22 cellular contexts compared by ENCODE assay signal in the genomic region with DNA sequence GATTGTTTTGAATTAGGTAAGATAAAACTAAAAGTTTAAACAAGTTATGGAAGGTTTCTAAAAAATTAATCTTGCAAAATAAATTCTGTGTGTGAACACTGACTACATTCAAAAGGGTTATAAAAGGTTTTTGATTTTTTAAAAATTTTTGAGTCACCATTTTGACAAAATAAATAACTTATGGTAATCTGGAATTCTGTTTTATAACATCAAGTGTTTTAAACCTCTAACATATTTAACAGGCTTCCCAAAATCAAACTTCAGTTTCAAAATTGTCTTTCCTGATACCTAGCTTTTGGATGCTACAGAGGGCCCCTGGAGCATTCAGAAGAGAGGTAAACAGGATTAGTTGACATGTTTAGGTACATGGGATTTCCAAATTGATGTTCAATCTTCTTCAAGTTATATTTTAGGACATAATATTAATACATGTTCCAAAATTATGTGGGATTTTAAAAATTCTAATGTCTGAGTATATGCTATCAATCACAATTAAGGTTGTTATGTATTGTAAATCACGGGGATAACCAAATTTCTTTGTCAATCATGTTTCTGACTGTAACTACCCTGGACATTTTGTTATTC. TPM values are rescaled to one million over a fixed set of nuclear protein-coding genes. Genes with fewer than 3 reads are reported as not detected.
A peak's percentile ranks its signal among the peaks of the same experiment; 100 is the strongest.
DNase-seq lines count a peak whose midpoint lies in the region; ATAC-seq, FAIRE-seq and TF ChIP-seq lines count a peak whose summit lies in the region.
"Had no signal": no experiment of that assay in that cellular context is flagged by ENCODE, and none has a peak within 500 bp of the region (broad histone marks: within the 10 kb centered on the region; RNA-seq: fewer than 3 reads in every experiment).

No MANE protein-coding gene starts in this region.

- FAIRE-seq in TTC549 (lab: Jason Lieb, UNC) = peak; percentile 65
- FAIRE-seq: GM12878, GM19239, H1 had no signal

- H3K9ac ChIP-seq in endodermal cell (ENCODE audit: extremely low read depth, low read length, poor library complexity, severe bottlenecking) = no peak overlapping the region
- H3K9ac ChIP-seq: GM23248 had no signal

- H3K27me3 ChIP-seq in endodermal cell (ENCODE audit: control insufficient read depth, insufficient read depth, low read length, poor library complexity, severe bottlenecking) = no peaks in the 10 kb centered on the region

- ATAC-seq in T-helper 17 cell = no peak
- ATAC-seq: GM12878 had no signal

- peaks cover 70% of the 10 kb centered on the region for H3K9me3 Mint-ChIP-seq in endodermal cell

- H3K27ac Mint-ChIP-seq in endodermal cell (no peak overlapping the region), T-helper 17 cell (no peak overlapping the region)
- H3K27ac Mint-ChIP-seq: CD4-positive, alpha-beta memory T cell; HFFc6 had no signal

- H3K36me3 Mint-ChIP-seq in endodermal cell (ENCODE audit: low read depth) (peaks cover 6% of the 10 kb centered on the region), T-helper 17 cell (ENCODE audit: low read depth) (peaks cover 2% of the 10 kb centered on the region)
- H3K36me3 Mint-ChIP-seq: CD4-positive, alpha-beta memory T cell had no signal

- H3K4me1 ChIP-seq in endodermal cell (ENCODE audit: control insufficient read depth, insufficient read depth, low read length) = peaks cover 12% of the 10 kb centered on the region

- in situ Hi-C loops in Caki2 (cut with HindIII; ENCODE audit: low pct_unique_long_range_greater_than_20kb, low sequenced_read_pairs) = no loop called here

- peak; percentile 18 for DNase-seq in Caki2 (ENCODE audit: low read depth)
- DNase-seq in endodermal cell = no peak
- no peak for DNase-seq in NCI-H69 (lab: John Stamatoyannopoulos, UW)
- DNase-seq in T-helper 17 cell = no peak
- no peak for DNase-seq in EL
- DNase-seq: 8988T; C1 segment of cervical spinal cord; CD4-positive, alpha-beta memory T cell; COR-L47; DMS153; DND-41; GDM1; GM23248; H7; HCEC 1CT; HFFc6 had no signal

- WGBS in endodermal cell (ENCODE audit: insufficient coverage in 1 of 2, insufficient read length in 1 of 2), 2 experiments = 73 to 75% methylated on average over 1 of the region's 1 CpG

- H3K4me3 ChIP-seq in endodermal cell (ENCODE audit: low read length) = peak overlapping the region; percentile 58
- H3K4me3 ChIP-seq: GM12878, GM23248 had no signal

- no peak overlapping the region for H3K27ac ChIP-seq in endodermal cell (ENCODE audit: low read depth, low read length)
- H3K27ac ChIP-seq: GM23248 had no signal

- no peaks in the 10 kb centered on the region for H3K36me3 ChIP-seq in endodermal cell (ENCODE audit: control insufficient read depth, insufficient read depth, low read length)

- H3K4me1 Mint-ChIP-seq in endodermal cell (peaks cover 23% of the 10 kb centered on the region), T-helper 17 cell (no peaks in the 10 kb centered on the region)
- H3K4me1 Mint-ChIP-seq: CD4-positive, alpha-beta memory T cell had no signal

- H3K4me3 Mint-ChIP-seq in endodermal cell (no peak overlapping the region), T-helper 17 cell (no peak overlapping the region)
- H3K4me3 Mint-ChIP-seq: CD4-positive, alpha-beta memory T cell; HFFc6 had no signal

- peaks cover 71% of the 10 kb centered on the region for H3K9me3 ChIP-seq in endodermal cell (ENCODE audit: control insufficient read depth, low read length)
- H3K9me3 ChIP-seq in T-helper 17 cell (ENCODE audit: control insufficient read depth, low read length, poor library complexity, severe bottlenecking) = no peaks in the 10 kb centered on the region

- no peaks in the 10 kb centered on the region for H3K27me3 Mint-ChIP-seq in endodermal cell (ENCODE audit: insufficient read depth)
- no peaks in the 10 kb centered on the region for H3K27me3 Mint-ChIP-seq in T-helper 17 cell

- TF ChIP-seq CTCF in endodermal cell (conservative IDR thresholded peaks at IDR 0.05) = no peak

RNA-seq across cellular contexts. Expression of gene CPA2, which starts 8.1 kb away (rescaled TPM):
- not detected in 2 replicates for total RNA-seq in Caki2 (2014; rRNA removed; shearing (Covaris generic); ENCODE audit: low replicate concordance)
- under 1 TPM; 0.40 to 0.66 TPM for total RNA-seq in endodermal cell
- polyA plus RNA-seq in endodermal cell (2013, experiment 1 of 2) = 0.75 TPM
- polyA plus RNA-seq in endodermal cell (2013, experiment 2 of 2) = 0.79 TPM
- total RNA-seq in T-helper 17 cell = not detected
- total RNA-seq: CD4-positive, alpha-beta memory T cell; GM23248; H1; H7; HFFc6 had no signal
- polyA plus RNA-seq: BJ; CD4-positive, alpha-beta memory T cell; GM23248 had no signal

RNA-seq across cellular contexts. Expression of gene CPA4, which starts 34.4 kb away (rescaled TPM):
- 11.6 and 23.1 TPM in 2 replicates for total RNA-seq in Caki2 (2014; rRNA removed; shearing (Covaris generic); ENCODE audit: low replicate concordance)
- total RNA-seq in endodermal cell = not detected
- 0.78 TPM for polyA plus RNA-seq in endodermal cell (2013, experiment 1 of 2)
- polyA plus RNA-seq in endodermal cell (2013, experiment 2 of 2) = 0.37 TPM
- total RNA-seq in T-helper 17 cell = not detected
- total RNA-seq: A673; CD4-positive, alpha-beta memory T cell; H1; H7 had no signal
- polyA plus RNA-seq: CD4-positive, alpha-beta memory T cell had no signal

RNA-seq across cellular contexts. Expression of gene SSMEM1, which starts 50.9 kb away (rescaled TPM):
- total RNA-seq in Caki2 (2014; rRNA removed; shearing (Covaris generic); ENCODE audit: low replicate concordance) = not detected in 2 replicates
- total RNA-seq in endodermal cell (not detected), T-helper 17 cell (not detected)
- polyA plus RNA-seq in endodermal cell (2013, experiment 1 of 2) = not detected
- polyA plus RNA-seq in endodermal cell (2013, experiment 2 of 2) = not detected
- total RNA-seq: A673; CD4-positive, alpha-beta memory T cell; GM12878; GM23248; H1; H7; HFFc6 had no signal
- polyA plus RNA-seq: CD4-positive, alpha-beta memory T cell; GM12878; GM23248; H1 had no signal

RNA-seq across cellular contexts. Expression of gene TMEM209, which starts 53.4 kb away (rescaled TPM):
- total RNA-seq in Caki2 (2014; rRNA removed; shearing (Covaris generic); ENCODE audit: low replicate concordance) = 4.0 and 4.5 TPM in 2 replicates
- 10 to 100 TPM; 30.9 to 37.9 TPM for total RNA-seq in endodermal cell
- polyA plus RNA-seq in endodermal cell (2013, experiment 1 of 2) = 32.7 TPM
- polyA plus RNA-seq in endodermal cell (2013, experiment 2 of 2) = 30.7 TPM
- 10 to 100 TPM; 26.0 to 26.3 TPM for total RNA-seq in T-helper 17 cell

Comparison
In these comparisons a context has a peak if more than half of its experiments do, and no peak if none do; other contexts are left out.
1. RNA of gene CPA4, which starts 34.4 kb away (total RNA-seq): 11.6 to 23.1 TPM in Caki2; not detected in endodermal cell and not detected in T-helper 17 cell; every median in the first group is over 10 times any median in the second.